In the genomic region with DNA sequence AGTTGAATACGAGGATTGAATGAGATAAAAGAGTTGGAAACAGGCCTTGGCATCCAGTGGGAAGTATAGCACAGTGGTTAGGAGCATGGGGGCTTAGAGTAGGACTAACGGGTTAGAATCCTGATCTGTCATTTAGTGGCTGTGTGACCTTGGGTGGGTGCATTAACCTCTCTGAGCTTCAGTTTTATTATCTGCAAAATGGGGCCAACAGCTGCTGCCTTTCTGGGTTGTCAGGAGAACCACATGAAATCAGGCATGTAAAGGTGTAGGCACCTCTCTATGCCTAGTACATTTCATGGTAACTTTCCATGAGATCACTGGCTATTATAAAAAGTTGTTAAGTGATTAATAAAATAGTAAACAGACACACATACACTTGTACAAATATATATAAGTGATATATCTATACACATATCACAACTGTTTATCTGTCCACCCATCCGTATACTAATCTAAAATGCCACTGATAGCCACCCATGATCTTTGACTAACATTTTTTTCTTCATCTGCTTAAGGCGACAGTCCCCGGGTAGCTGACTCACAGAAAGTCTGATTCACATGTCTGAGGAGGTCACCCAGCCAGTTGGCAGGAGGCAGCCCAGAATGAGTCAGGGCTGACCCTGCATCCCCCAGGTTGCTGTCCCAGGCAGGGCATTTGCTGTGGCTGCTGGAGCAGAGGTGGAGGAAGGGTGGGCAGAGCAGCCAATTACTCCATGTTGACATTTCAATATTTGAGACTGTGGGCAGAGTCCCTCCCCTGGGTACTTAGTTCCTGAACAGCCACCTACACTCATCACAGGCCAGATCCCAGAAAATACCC, we compare ENCODE assay signal across 11 cellular contexts.
A peak's percentile ranks its signal among the peaks of the same experiment; 100 is the strongest.
DNase-seq lines count a peak whose midpoint lies in the region; ATAC-seq, FAIRE-seq and TF ChIP-seq lines count a peak whose summit lies in the region.
"Had no signal": no experiment of that assay in that cellular context is flagged by ENCODE, and none has a peak within 500 bp of the region (broad histone marks: within the 10 kb centered on the region; RNA-seq: fewer than 3 reads in every experiment).

No MANE protein-coding gene starts in this region.

- ATAC-seq in T-helper 17 cell: no peak
- no peak for ATAC-seq in GM18502 (IDR thresholded peaks at IDR 0.05; ENCODE audit: poor library complexity, unreplicated experiment)

- no peaks in the 10 kb centered on the region for H3K27me3 ChIP-seq in MG63
- H3K27me3 ChIP-seq in endodermal cell (ENCODE audit: control insufficient read depth, insufficient read depth, low read length, poor library complexity, severe bottlenecking): no peaks in the 10 kb centered on the region

- H3K4me3 Mint-ChIP-seq in endodermal cell: no peak overlapping the region
- H3K4me3 Mint-ChIP-seq in T-helper 17 cell: no peak overlapping the region
- H3K4me3 Mint-ChIP-seq: activated T-cell treated with anti-CD3 and anti-CD28 coated beads, Interleukin-2, amount 50 U/mL, for 24 hours had no signal

- no peaks in the 10 kb centered on the region for H3K9me3 ChIP-seq in MG63
- H3K9me3 ChIP-seq in endodermal cell (ENCODE audit: control insufficient read depth, low read length): no peaks in the 10 kb centered on the region
- H3K9me3 ChIP-seq in T-helper 17 cell (ENCODE audit: control insufficient read depth, low read length, poor library complexity, severe bottlenecking): peaks cover under 1% of the 10 kb centered on the region
- H3K9me3 ChIP-seq: Caco-2 had no signal

- H3K27ac ChIP-seq in endodermal cell (ENCODE audit: low read depth, low read length): no peak overlapping the region

- FAIRE-seq in GM12892 (lab: Jason Lieb, UNC) (no peak), GM19239 (lab: Jason Lieb, UNC) (no peak)

- 88 to 91% methylated on average over 4 to 5 of the region's 5 CpGs for WGBS in endodermal cell (ENCODE audit: insufficient coverage in 1 of 2, insufficient read length in 1 of 2), 2 experiments

- H3K9me3 Mint-ChIP-seq in endodermal cell: no peaks in the 10 kb centered on the region
- H3K9me3 Mint-ChIP-seq: activated T-cell treated with anti-CD3 and anti-CD28 coated beads, Interleukin-2, amount 50 U/mL, for 24 hours had no signal

- H3K27ac Mint-ChIP-seq in endodermal cell (no peak overlapping the region), T-helper 17 cell (no peak overlapping the region)
- H3K27ac Mint-ChIP-seq: activated T-cell treated with anti-CD3 and anti-CD28 coated beads, Interleukin-2, amount 50 U/mL, for 24 hours had no signal

- no peaks in the 10 kb centered on the region for H3K27me3 Mint-ChIP-seq in endodermal cell (ENCODE audit: insufficient read depth)
- no peaks in the 10 kb centered on the region for H3K27me3 Mint-ChIP-seq in T-helper 17 cell
- H3K27me3 Mint-ChIP-seq: activated T-cell treated with anti-CD3 and anti-CD28 coated beads, Interleukin-2, amount 50 U/mL, for 24 hours had no signal

- H3K4me3 ChIP-seq in MG63 (no peak overlapping the region), endodermal cell (ENCODE audit: low read length) (no peak overlapping the region)

- no peak for TF ChIP-seq POLR2A in GM12892 (IDR thresholded peaks at IDR 0.05; ENCODE audit: low read depth, low read length)

- no peaks in the 10 kb centered on the region for H3K36me3 ChIP-seq in MG63
- H3K36me3 ChIP-seq in endodermal cell (ENCODE audit: control insufficient read depth, insufficient read depth, low read length): no peaks in the 10 kb centered on the region

- no peaks in the 10 kb centered on the region for H3K36me3 Mint-ChIP-seq in endodermal cell (ENCODE audit: low read depth)
- H3K36me3 Mint-ChIP-seq in T-helper 17 cell (ENCODE audit: low read depth): no peaks in the 10 kb centered on the region

- peak; percentile 52 for DNase-seq in AG20443 (ENCODE audit: low spot score)
- peak; percentile 89 for DNase-seq in MG63
- peak; percentile 59 for DNase-seq in endodermal cell
- DNase-seq in non-pigmented ciliary epithelial cell (ENCODE audit: low read depth): peak; percentile 15
- no peak for DNase-seq in T-helper 17 cell
- DNase-seq in GM12892 (ENCODE audit: insufficient read length): no peak
- DNase-seq in GM19239 (ENCODE audit: insufficient read length, low spot score): no peak
- DNase-seq: activated T-cell treated with anti-CD3 and anti-CD28 coated beads, Interleukin-2, amount 50 U/mL, for 24 hours; Caco-2; NCI-H446 had no signal

- no peak for TF ChIP-seq CTCF in endodermal cell (conservative IDR thresholded peaks at IDR 0.05)

- H3K4me1 ChIP-seq in endodermal cell (ENCODE audit: control insufficient read depth, insufficient read depth, low read length): peaks cover 5% of the 10 kb centered on the region
- H3K4me1 ChIP-seq: Caco-2 had no signal

- no peak overlapping the region for H3K9ac ChIP-seq in endodermal cell (ENCODE audit: extremely low read depth, low read length, poor library complexity, severe bottlenecking)

- H3K4me1 Mint-ChIP-seq in endodermal cell (peaks cover 12% of the 10 kb centered on the region), T-helper 17 cell (no peaks in the 10 kb centered on the region)

Comparison
In these comparisons a context has a peak if more than half of its experiments do, and no peak if none do; other contexts are left out.
1. DNase-seq: peak in AG20443 (single experiment), MG63 (single experiment), endodermal cell (single experiment) and non-pigmented ciliary epithelial cell (single experiment); none in T-helper 17 cell (0 of 3), GM12892 (single experiment) and GM19239 (single experiment).